18 cellular contexts compared by ENCODE assay signal in genomic region chr17:29042026-29042678, GRCh38. TPM values are rescaled to one million over a fixed set of nuclear protein-coding genes. Genes with fewer than 3 reads are reported as not detected.
DNase-seq lines count a peak whose midpoint lies in the region; ATAC-seq, FAIRE-seq and TF ChIP-seq lines count a peak whose summit lies in the region.
"Had no signal": no experiment of that assay in that cellular context is flagged by ENCODE, and none has a peak within 500 bp of the region (broad histone marks: within the 10 kb centered on the region; RNA-seq: fewer than 3 reads in every experiment).

No MANE protein-coding gene starts in this region.

- in situ Hi-C loops in GM12878 (cut with MboI), result no loop called here

- SMC1A ChIA-PET in GM12878 (lab: Charles Lee; ENCODE audit: uncharacterized antibody, unreplicated experiment), result no interaction called here

- H3K36me3 ChIP-seq in GM12878 (ENCODE audit: control insufficient read depth in 2 of 2, insufficient read depth in 2 of 2, low read length in 1 of 2) (no peaks in the 10 kb centered on the region), upper lobe of right lung (no peaks in the 10 kb centered on the region), gastroesophageal sphincter (no peaks in the 10 kb centered on the region), prostate gland (no peaks in the 10 kb centered on the region)
- H3K36me3 ChIP-seq: suprapubic skin had no signal

- no peaks in the 10 kb centered on the region for H3K9me3 Mint-ChIP-seq in mesothelial cell of epicardium
- H3K9me3 Mint-ChIP-seq: activated naive CD4-positive, alpha-beta T cell treated with anti-CD3 and anti-CD28 coated beads, Interleukin-2, amount 10 ng/mL, durations not matched to agents 7 days and 5 days; naive thymus-derived CD4-positive, alpha-beta T cell had no signal

- H3K27ac ChIP-seq in GM12878 (ENCODE audit: control insufficient read depth, insufficient read depth) (no peak overlapping the region), upper lobe of right lung (peak overlapping the region; percentile 55), gastroesophageal sphincter (peak overlapping the region in 1 of 4 donors; percentile 11), prostate gland (no peak overlapping the region)
- H3K27ac ChIP-seq: A549, suprapubic skin had no signal

- TF ChIP-seq CTCF in GM12878 (IDR thresholded peaks at IDR 0.05 in 2 of 3, conservative IDR thresholded peaks at IDR 0.05 in 1 of 3; ENCODE audit: control insufficient read depth in 2 of 3, extremely low read depth in 1 of 3, insufficient read depth in 1 of 3, low read depth in 3 of 3, low read length in 3 of 3) (no peak), mesothelial cell of epicardium (IDR thresholded peaks at IDR 0.05; ENCODE audit: unreplicated experiment) (no peak), upper lobe of right lung (IDR thresholded peaks at IDR 0.05) (no peak), gastroesophageal sphincter (IDR thresholded peaks at IDR 0.05) (no peak), prostate gland (IDR thresholded peaks at IDR 0.05) (no peak)

- POLR2A ChIA-PET in GM12878 (lab: Charles Lee), result no interaction called here

- RAD21 ChIA-PET in GM12878 (lab: Charles Lee; ENCODE audit: unreplicated experiment), result interaction anchor here (0.5 kb wide), 1 partner anchor 305 kb away, joined by 3 read pairs; no protein-coding TSS in a partner anchor

- H3K9me3 ChIP-seq in GM12878 (replicated peaks; ENCODE audit: control insufficient read depth, insufficient read depth, low read length), result no peaks in the 10 kb centered on the region
- no peaks in the 10 kb centered on the region for H3K9me3 ChIP-seq in upper lobe of right lung
- no peaks in the 10 kb centered on the region for H3K9me3 ChIP-seq in gastroesophageal sphincter
- no peaks in the 10 kb centered on the region for H3K9me3 ChIP-seq in prostate gland
- H3K9me3 ChIP-seq: A549, Caco-2, suprapubic skin had no signal

- ATAC-seq in Right ventricle myocardium inferior (no peak), left cardiac atrium (no peak), GM12878 (peak; percentile 33), upper lobe of right lung (no peak), GM21717 (IDR thresholded peaks at IDR 0.05; ENCODE audit: unreplicated experiment) (no peak), gastroesophageal sphincter (no peak)

- no peaks in the 10 kb centered on the region for H4K20me1 ChIP-seq in GM12878 (ENCODE audit: control insufficient read depth, insufficient read depth)

- H3K4me3 ChIP-seq in GM12878, result no peak overlapping the region
- H3K4me3 ChIP-seq in upper lobe of right lung, result no peak overlapping the region
- no peak overlapping the region for H3K4me3 ChIP-seq in gastroesophageal sphincter
- no peak overlapping the region for H3K4me3 ChIP-seq in prostate gland
- H3K4me3 ChIP-seq: A549, suprapubic skin had no signal

- peak overlapping the region; percentile 62 for H3K27ac Mint-ChIP-seq in mesothelial cell of epicardium
- H3K27ac Mint-ChIP-seq: activated naive CD4-positive, alpha-beta T cell treated with anti-CD3 and anti-CD28 coated beads, Interleukin-2, amount 10 ng/mL, durations not matched to agents 7 days and 5 days; naive thymus-derived CD4-positive, alpha-beta T cell had no signal

- H3K4me3 Mint-ChIP-seq in mesothelial cell of epicardium, result no peak overlapping the region
- H3K4me3 Mint-ChIP-seq: activated naive CD4-positive, alpha-beta T cell treated with anti-CD3 and anti-CD28 coated beads, Interleukin-2, amount 10 ng/mL, durations not matched to agents 7 days and 5 days; naive thymus-derived CD4-positive, alpha-beta T cell had no signal

- no peaks in the 10 kb centered on the region; a peak in 1 of 4 replicates for H3K27me3 ChIP-seq in GM12878 (replicated peaks in 1 of 2; ENCODE audit: control insufficient read depth in 2 of 2, insufficient read depth in 2 of 2, low read length in 1 of 2)
- H3K27me3 ChIP-seq in upper lobe of right lung, result peaks cover 5% of the 10 kb centered on the region
- H3K27me3 ChIP-seq in gastroesophageal sphincter, result no peaks in the 10 kb centered on the region
- H3K27me3 ChIP-seq in prostate gland (replicated peaks; ENCODE audit: insufficient read depth), result no peaks in the 10 kb centered on the region

- H3K9ac ChIP-seq in GM12878 (ENCODE audit: control insufficient read depth, insufficient read depth, low read length), result no peak overlapping the region

- no peak overlapping the region for H2AFZ ChIP-seq in GM12878 (ENCODE audit: control insufficient read depth, low read depth, low read length)

- intact Hi-C loops in Right ventricle myocardium inferior (cut with DNase I) (no loop called here), left cardiac atrium (cut with DNase I) (no loop called here), GM12878 (cut with micrococcal nuclease; ENCODE audit: unreplicated experiment) (no loop called here), upper lobe of right lung (cut with DNase I) (no loop called here), prostate gland (cut with DNase I) (no loop called here)

- no peak for FAIRE-seq in GM12878 (lab: Jason Lieb, UNC)
- FAIRE-seq: A549 had no signal

- peak overlapping the region; percentile 49; the same call in 1 of the 2 replicates for H3K4me2 ChIP-seq in GM12878 (ENCODE audit: control insufficient read depth, insufficient read depth)
- H3K4me2 ChIP-seq: A549 had no signal

- TF ChIP-seq POLR2A in GM12878 (IDR thresholded peaks at IDR 0.05; ENCODE audit: low read depth, low read length) (no peak), gastroesophageal sphincter (IDR thresholded peaks at IDR 0.05) (no peak), prostate gland (IDR thresholded peaks at IDR 0.05) (no peak)

- no peak for TF ChIP-seq RAD21 in GM12878 (IDR thresholded peaks at IDR 0.05; ENCODE audit: insufficient read depth, low read depth, low read length)

- H3K4me1 Mint-ChIP-seq in mesothelial cell of epicardium, result peaks cover 26% of the 10 kb centered on the region
- H3K4me1 Mint-ChIP-seq: activated naive CD4-positive, alpha-beta T cell treated with anti-CD3 and anti-CD28 coated beads, Interleukin-2, amount 10 ng/mL, durations not matched to agents 7 days and 5 days had no signal

- H3K4me1 ChIP-seq in GM12878 (ENCODE audit: control insufficient read depth, insufficient read depth, low read length) (peaks cover 13% of the 10 kb centered on the region), upper lobe of right lung (peaks cover 14% of the 10 kb centered on the region), gastroesophageal sphincter (peaks cover 0 to 3% (median 0%) of the 10 kb centered on the region in 3 donors), prostate gland (replicated peaks) (no peaks in the 10 kb centered on the region)
- H3K4me1 ChIP-seq: A549, Caco-2 had no signal

- no peak for TF ChIP-seq EP300 in GM12878 (IDR thresholded peaks at IDR 0.05; ENCODE audit: borderline replicate concordance in 1 of 2, control insufficient read depth in 1 of 2, low read depth in 2 of 2, low read length in 2 of 2)
- no peak for TF ChIP-seq EP300 in gastroesophageal sphincter (IDR thresholded peaks at IDR 0.05)

- H3K36me3 Mint-ChIP-seq in mesothelial cell of epicardium, result no peaks in the 10 kb centered on the region
- H3K36me3 Mint-ChIP-seq: activated naive CD4-positive, alpha-beta T cell treated with anti-CD3 and anti-CD28 coated beads, Interleukin-2, amount 10 ng/mL, durations not matched to agents 7 days and 5 days; naive thymus-derived CD4-positive, alpha-beta T cell had no signal

- H3K27me3 Mint-ChIP-seq in mesothelial cell of epicardium (ENCODE audit: low read depth), result peaks cover 16% of the 10 kb centered on the region

- no peaks in the 10 kb centered on the region for H3K79me2 ChIP-seq in GM12878 (ENCODE audit: control insufficient read depth, insufficient read depth, low read length)

- DNase-seq in Right ventricle myocardium inferior (ENCODE audit: missing footprints), result peak; percentile 3
- DNase-seq in left cardiac atrium, result no peak
- DNase-seq in GM12878 (ENCODE audit: low read depth, low spot score), result no peak
- no peak for DNase-seq in mesothelial cell of epicardium (ENCODE audit: low spot score in 2 of 2, unreplicated experiment in 2 of 2)
- DNase-seq in upper lobe of right lung, result no peak
- no peak for DNase-seq in prostate gland (ENCODE audit: low spot score)
- DNase-seq: activated naive CD4-positive, alpha-beta T cell treated with anti-CD3 and anti-CD28 coated beads, Interleukin-2, amount 10 ng/mL, durations not matched to agents 7 days and 5 days; Caco-2; glutamatergic neuron; naive thymus-derived CD4-positive, alpha-beta T cell had no signal

- CTCF ChIA-PET in GM12878 (lab: Yijun Ruan, JAX), result interaction anchor here (2.6 kb wide), 1 partner anchor 77 kb away, joined by 7 read pairs; no protein-coding TSS in a partner anchor

- no TSS peak for BruUV-seq in GM12878 (replicated peaks; lab: Mats Ljungman, UMichigan)

- WGBS in GM12878 (ENCODE audit: insufficient coverage, insufficient replicate concordance, low lambda C conversion rate, missing lambda C conversion rate), result 72% methylated on average over 11 of the region's 11 CpGs
- 71 to 77% methylated on average over 8 to 11 of the region's 11 CpGs for WGBS in gastroesophageal sphincter (ENCODE audit: low coverage in 1 of 2), 2 donors
- WGBS in prostate gland, result 83% methylated on average over 11 of the region's 11 CpGs

RNA-seq across cellular contexts. Expression of gene PIPOX, which starts 0.8 kb away (rescaled TPM):
- 1.1 TPM for total RNA-seq in Right ventricle myocardium inferior
- total RNA-seq in left cardiac atrium, result under 1 TPM; 0.55 to 0.91 TPM
- 15.5 and 15.7 TPM in 2 replicates for total RNA-seq in GM12878 (2013; cell fraction: nucleolus; rRNA removed)
- 0.56 and 1.1 TPM in 2 replicates for total RNA-seq in GM12878 (2014; rRNA removed)
- 0.67 and 0.83 TPM in 2 replicates for total RNA-seq in GM12878 (2014; rRNA removed; fragmentation: Illumina TruSeq; extraction: Trizol)
- 1.1 and 1.7 TPM in 2 replicates for total RNA-seq in GM12878 (2021)
- 1.0 TPM for polyA plus RNA-seq in GM12878 (2011; ENCODE audit: low read depth)
- 1.3 and 1.4 TPM in 2 replicates for polyA plus RNA-seq in GM12878 (2011; rRNA removed)
- polyA plus RNA-seq in GM12878 (2011; cell fraction: cytosol; rRNA removed), result 1.0 and 1.3 TPM in 2 replicates
- 2.1 and 2.2 TPM in 2 replicates for polyA plus RNA-seq in GM12878 (2011; cell fraction: nucleus; rRNA removed)
- polyA plus RNA-seq in GM12878 (2012), result 0.79 and 0.83 TPM in 2 replicates
- 0.22 and 1.3 TPM in 2 replicates for polyA plus RNA-seq in GM12878 (2014; fragmentation: Illumina TruSeq; extraction: Trizol)
- under 1 TPM in 1 of 2 experiments, not detected in 1; 0.26 TPM for polyA plus RNA-seq in GM12878 (2014; fragmentation: Nextera tagmentation; extraction: Ambion mirVana)
- polyA plus RNA-seq in GM12878 (2014; rRNA removed), result 0.32 and 0.65 TPM in 2 replicates
- polyA plus RNA-seq in GM12878 (2016; fragmentation: Nextera tagmentation; extraction: Ambion mirVana), result under 1 TPM; 0.30 to 0.48 TPM
- 12.4 and 14.3 TPM in 2 replicates for polyA minus RNA-seq in GM12878 (2011; rRNA and poly(A)+ RNA removed)
- polyA minus RNA-seq in GM12878 (2011; cell fraction: cytosol; rRNA and poly(A)+ RNA removed), result 1.6 and 2.5 TPM in 2 replicates
- 13.1 and 18.4 TPM in 2 replicates for polyA minus RNA-seq in GM12878 (2011; cell fraction: nucleus; rRNA and poly(A)+ RNA removed)
- 4.1 to 5.0 TPM (median 4.4 TPM) in 3 replicates for total RNA-seq in mesothelial cell of epicardium
- total RNA-seq in upper lobe of right lung, result 0.87 TPM
- total RNA-seq in gastroesophageal sphincter, result 10 to 100 TPM in 1 of 4 donors, 1 to 10 TPM in 2, under 1 TPM in 1; 0.52 to 11.2 (median 6.7) TPM
- total RNA-seq in prostate gland, result 1 to 10 TPM; 3.1 to 6.2 TPM
- total RNA-seq: MCF 10A had no signal

RNA-seq across cellular contexts. Expression of gene SEZ6, which starts 36.3 kb away (rescaled TPM):
- total RNA-seq in Right ventricle myocardium inferior, result not detected
- total RNA-seq in left cardiac atrium, result under 1 TPM; 0.12 to 0.31 TPM
- not detected in 2 replicates for total RNA-seq in GM12878 (2013; cell fraction: nucleolus; rRNA removed)
- total RNA-seq in GM12878 (2014; rRNA removed), result not detected in 2 replicates
- not detected in 2 replicates for total RNA-seq in GM12878 (2014; rRNA removed; fragmentation: Illumina TruSeq; extraction: Trizol)
- not detected in 2 replicates for total RNA-seq in GM12878 (2021)
- 0.33 TPM for polyA plus RNA-seq in GM12878 (2011; ENCODE audit: low read depth)
- polyA plus RNA-seq in GM12878 (2011; rRNA removed), result not detected in 2 replicates
- not detected in 2 replicates for polyA plus RNA-seq in GM12878 (2011; cell fraction: cytosol; rRNA removed)
- not detected in 2 replicates for polyA plus RNA-seq in GM12878 (2011; cell fraction: nucleus; rRNA removed)
- 0.24 and 0.58 TPM in 2 replicates for polyA plus RNA-seq in GM12878 (2012)
- 0.09 TPM in 1 of 2 replicates, not detected in the other for polyA plus RNA-seq in GM12878 (2014; fragmentation: Illumina TruSeq; extraction: Trizol)
- under 1 TPM; 0.05 to 0.24 TPM for polyA plus RNA-seq in GM12878 (2014; fragmentation: Nextera tagmentation; extraction: Ambion mirVana)
- polyA plus RNA-seq in GM12878 (2014; rRNA removed), result 0.09 and 0.23 TPM in 2 replicates
- polyA plus RNA-seq in GM12878 (2016; fragmentation: Nextera tagmentation; extraction: Ambion mirVana), result under 1 TPM; 0.36 to 0.87 TPM
- polyA minus RNA-seq in GM12878 (2011; rRNA and poly(A)+ RNA removed), result not detected in 2 replicates
- polyA minus RNA-seq in GM12878 (2011; cell fraction: cytosol; rRNA and poly(A)+ RNA removed), result not detected in 2 replicates
- polyA minus RNA-seq in GM12878 (2011; cell fraction: nucleus; rRNA and poly(A)+ RNA removed), result not detected in 2 replicates
- total RNA-seq in mesothelial cell of epicardium, result not detected in 3 replicates
- not detected for total RNA-seq in upper lobe of right lung
- total RNA-seq in gastroesophageal sphincter, result under 1 TPM in 1 of 4 donors, not detected in 3; 0.13 TPM
- 1 to 10 TPM in 1 of 2 donors, under 1 TPM in 1; 0.05 to 1.0 TPM for total RNA-seq in prostate gland
- total RNA-seq: Caco-2, cardiac septum, kidney epithelial cell, MCF 10A, skeletal muscle tissue, suprapubic skin had no signal
- polyA plus RNA-seq: A549 had no signal
